ENCODE assay signal across 13 cellular contexts in genomic region chr5:104513194-104513602, GRCh38.
DNase-seq lines count a peak whose midpoint lies in the region; ATAC-seq and TF ChIP-seq lines count a peak whose summit lies in the region.
"Had no signal": no experiment of that assay in that cellular context is flagged by ENCODE, and none has a peak within 500 bp of the region (broad histone marks: within the 10 kb centered on the region; RNA-seq: fewer than 3 reads in every experiment).

No MANE protein-coding gene starts in this region.

- H3K4me1 Mint-ChIP-seq in activated CD4-positive, alpha-beta memory T cell treated with anti-CD3 and anti-CD28 coated beads, Interleukin-2, amount 10 ng/mL, durations not matched to agents 7 days and 5 days, result no peaks in the 10 kb centered on the region
- H3K4me1 Mint-ChIP-seq: activated naive CD4-positive, alpha-beta T cell treated with anti-CD3 and anti-CD28 coated beads, Interleukin-2, amount 10 ng/mL, durations not matched to agents 7 days and 5 days had no signal

- H3K9me3 ChIP-seq in mammary epithelial cell (replicated peaks; ENCODE audit: insufficient read depth, low read length) (no peaks in the 10 kb centered on the region), mesodermal cell (ENCODE audit: control insufficient read depth, low read length) (peaks cover 4% of the 10 kb centered on the region)
- H3K9me3 ChIP-seq: neutrophil had no signal

- H3K27me3 Mint-ChIP-seq in activated CD4-positive, alpha-beta memory T cell treated with anti-CD3 and anti-CD28 coated beads, Interleukin-2, amount 10 ng/mL, durations not matched to agents 7 days and 5 days, result no peaks in the 10 kb centered on the region
- H3K27me3 Mint-ChIP-seq: activated naive CD4-positive, alpha-beta T cell treated with anti-CD3 and anti-CD28 coated beads, Interleukin-2, amount 10 ng/mL, durations not matched to agents 7 days and 5 days had no signal

- no peak for TF ChIP-seq CTCF in AG10803 (conservative IDR thresholded peaks at IDR 0.05; ENCODE audit: low read length)
- TF ChIP-seq CTCF in mammary epithelial cell (conservative IDR thresholded peaks at IDR 0.05 in 1 of 2, IDR thresholded peaks at IDR 0.05 in 1 of 2; ENCODE audit: extremely low read depth in 1 of 2, insufficient read depth in 1 of 2, low read depth in 1 of 2, low read length in 2 of 2), result no peak

- DNase-seq in AG10803 (ENCODE audit: low read depth) (peak; percentile 6), LHCN-M2 (ENCODE audit: low read depth) (peak; percentile 63), mammary epithelial cell (peak; percentile 43), NCI-H526 treated with DMSO at 0.1 percent for 48 hours (lab: John Stamatoyannopoulos, UW) (no peak), cerebellar cortex (ENCODE audit: low spot score) (no peak)
- DNase-seq in activated CD4-positive, alpha-beta memory T cell treated with anti-CD3 and anti-CD28 coated beads, Interleukin-2, amount 10 ng/mL, durations not matched to agents 7 days and 5 days, result no peak
- DNase-seq: activated naive CD4-positive, alpha-beta T cell treated with anti-CD3 and anti-CD28 coated beads, Interleukin-2, amount 10 ng/mL, durations not matched to agents 7 days and 5 days; head of caudate nucleus; SHP77 had no signal

- no peaks in the 10 kb centered on the region for H3K36me3 Mint-ChIP-seq in activated CD4-positive, alpha-beta memory T cell treated with anti-CD3 and anti-CD28 coated beads, Interleukin-2, amount 10 ng/mL, durations not matched to agents 7 days and 5 days (ENCODE audit: low read depth)
- H3K36me3 Mint-ChIP-seq: activated naive CD4-positive, alpha-beta T cell treated with anti-CD3 and anti-CD28 coated beads, Interleukin-2, amount 10 ng/mL, durations not matched to agents 7 days and 5 days had no signal

- no peak overlapping the region for H3K9ac ChIP-seq in mammary epithelial cell (ENCODE audit: insufficient read depth, low read length)

- POLR2A ChIA-PET in activated CD4-positive, alpha-beta memory T cell treated with anti-CD3 and anti-CD28 coated beads, Interleukin-2, amount 10 ng/mL, durations not matched to agents 7 days and 5 days (lab: Charles Lee), result no interaction called here

- in situ Hi-C loops in mammary epithelial cell (cut with MboI; ENCODE audit: low sequenced_read_pairs in 2 of 2), result no loop called here

- intact Hi-C loops in mammary epithelial cell (cut with micrococcal nuclease), result no loop called here

- H3K4me1 ChIP-seq in mammary epithelial cell (ENCODE audit: insufficient read depth, low read length), result no peaks in the 10 kb centered on the region
- H3K4me1 ChIP-seq in mesodermal cell (ENCODE audit: control insufficient read depth, insufficient read depth, low read length, poor library complexity, severe bottlenecking), result peaks cover 17% of the 10 kb centered on the region

- H3K27ac ChIP-seq in mammary epithelial cell (ENCODE audit: insufficient read depth, low read depth, low read length) (no peak overlapping the region), mesodermal cell (ENCODE audit: low read depth, low read length, severe bottlenecking) (peak overlapping the region; percentile 63)
- H3K27ac ChIP-seq: neutrophil had no signal

- CTCF ChIA-PET in mammary epithelial cell (lab: Charles Lee; ENCODE audit: low non-redundant PET), result no interaction called here
- CTCF ChIA-PET in activated CD4-positive, alpha-beta memory T cell treated with anti-CD3 and anti-CD28 coated beads, Interleukin-2, amount 10 ng/mL, durations not matched to agents 7 days and 5 days (lab: Charles Lee), result no interaction called here

- H3K9me3 Mint-ChIP-seq in activated CD4-positive, alpha-beta memory T cell treated with anti-CD3 and anti-CD28 coated beads, Interleukin-2, amount 10 ng/mL, durations not matched to agents 7 days and 5 days, result peaks cover 10% of the 10 kb centered on the region

- BruUV-seq in mammary epithelial cell (replicated peaks; lab: Mats Ljungman, UMichigan), result no TSS peak

- no peaks in the 10 kb centered on the region for H4K20me1 ChIP-seq in mammary epithelial cell (ENCODE audit: insufficient read depth, low read length)

- H3K4me2 ChIP-seq in mammary epithelial cell (ENCODE audit: insufficient read depth, low read depth, low read length), result no peak overlapping the region

- no peak overlapping the region for H3K27ac Mint-ChIP-seq in activated CD4-positive, alpha-beta memory T cell treated with anti-CD3 and anti-CD28 coated beads, Interleukin-2, amount 10 ng/mL, durations not matched to agents 7 days and 5 days
- H3K27ac Mint-ChIP-seq: activated naive CD4-positive, alpha-beta T cell treated with anti-CD3 and anti-CD28 coated beads, Interleukin-2, amount 10 ng/mL, durations not matched to agents 7 days and 5 days had no signal

- H3K27me3 ChIP-seq in mammary epithelial cell (ENCODE audit: insufficient read depth, low read length), result no peaks in the 10 kb centered on the region
- H3K27me3 ChIP-seq: neutrophil had no signal

- H3K4me3 Mint-ChIP-seq in activated CD4-positive, alpha-beta memory T cell treated with anti-CD3 and anti-CD28 coated beads, Interleukin-2, amount 10 ng/mL, durations not matched to agents 7 days and 5 days, result no peak overlapping the region
- H3K4me3 Mint-ChIP-seq: activated naive CD4-positive, alpha-beta T cell treated with anti-CD3 and anti-CD28 coated beads, Interleukin-2, amount 10 ng/mL, durations not matched to agents 7 days and 5 days had no signal

- dilution Hi-C loops in mammary epithelial cell (cut with HindIII; ENCODE audit: low sequenced_read_pairs), result no loop called here

- no peak overlapping the region for H2AFZ ChIP-seq in mammary epithelial cell (ENCODE audit: low read depth, low read length)

- 46% methylated on average over 2 of the region's 2 CpGs for WGBS in mammary epithelial cell (ENCODE audit: low coverage, missing lambda C conversion rate)
- 78% methylated on average over 1 of the region's 2 CpGs; no CpG with 5 or more reads in 1 of the 2 experiments for WGBS in mesodermal cell (ENCODE audit: insufficient coverage in 2 of 2), 2 experiments

- H3K4me3 ChIP-seq in AG10803 (ENCODE audit: low read length), result no peak overlapping the region
- no peak overlapping the region for H3K4me3 ChIP-seq in mammary epithelial cell (replicated peaks in 1 of 3; ENCODE audit: insufficient read depth in 1 of 3, low read depth in 2 of 3, low read length in 3 of 3)
- no peak overlapping the region for H3K4me3 ChIP-seq in mesodermal cell (ENCODE audit: extremely low read depth, insufficient read depth, low read length, poor library complexity, severe bottlenecking)

- no peaks in the 10 kb centered on the region for H3K79me2 ChIP-seq in mammary epithelial cell (ENCODE audit: insufficient read depth, low read length)

- ATAC-seq in GM21367 (IDR thresholded peaks at IDR 0.05; ENCODE audit: unreplicated experiment), result no peak
- ATAC-seq: left lobe of liver had no signal

- no peaks in the 10 kb centered on the region for H3K36me3 ChIP-seq in mammary epithelial cell (ENCODE audit: insufficient read depth, low read length)
- H3K36me3 ChIP-seq in mesodermal cell (ENCODE audit: control insufficient read depth, insufficient read depth, low read length), result no peaks in the 10 kb centered on the region
- H3K36me3 ChIP-seq: neutrophil had no signal

Comparison
In these comparisons a context has a peak if more than half of its experiments do, and no peak if none do; other contexts are left out.
1. DNase-seq: peak in AG10803 (single experiment), LHCN-M2 (single experiment) and mammary epithelial cell (single experiment); none in activated CD4-positive, alpha-beta memory T cell treated with anti-CD3 and anti-CD28 coated beads, Interleukin-2, amount 10 ng/mL, durations not matched to agents 7 days and 5 days (single experiment), NCI-H526 treated with DMSO at 0.1 percent for 48 hours (single experiment) and cerebellar cortex (single experiment).